ENCODE assay signal across 16 cellular contexts in genomic region chr12:110615171-110615570, GRCh38. TPM values are rescaled to one million over a fixed set of nuclear protein-coding genes. Genes with fewer than 3 reads are reported as not detected.
DNase-seq lines count a peak whose midpoint lies in the region; ATAC-seq and TF ChIP-seq lines count a peak whose summit lies in the region.
"Had no signal": no experiment of that assay in that cellular context is flagged by ENCODE, and none has a peak within 500 bp of the region (broad histone marks: within the 10 kb centered on the region; RNA-seq: fewer than 3 reads in every experiment).

No MANE protein-coding gene starts in this region.

- no peaks in the 10 kb centered on the region for H4K20me1 ChIP-seq in Karpas-422 (ENCODE audit: insufficient read depth, low read depth, low read length)

- H3K9ac ChIP-seq in Karpas-422 (ENCODE audit: low read length) (peak overlapping the region; percentile 84), parathyroid adenoma (no peak overlapping the region)

- TF ChIP-seq CTCF in brain (conservative IDR thresholded peaks at IDR 0.05) (no peak), parathyroid adenoma (IDR thresholded peaks at IDR 0.05) (no peak)

- H3K4me3 ChIP-seq in Karpas-422 (ENCODE audit: low read length): peak overlapping the region; percentile 84
- no peak overlapping the region for H3K4me3 ChIP-seq in parathyroid adenoma (ENCODE audit: low read depth, low read length)

- H3K27me3 Mint-ChIP-seq in activated T-cell treated with anti-CD3 and anti-CD28 coated beads, Interleukin-2, amount 50 U/mL, for 4 hours (ENCODE audit: low read depth): no peaks in the 10 kb centered on the region
- H3K27me3 Mint-ChIP-seq in brain: peaks cover 3% of the 10 kb centered on the region

- peak overlapping the region in 3 of 5 experiments; percentile 9 to 83 (median 48) for H3K27ac Mint-ChIP-seq in brain

- no peaks in the 10 kb centered on the region for H3K36me3 Mint-ChIP-seq in activated T-cell treated with anti-CD3 and anti-CD28 coated beads, Interleukin-2, amount 50 U/mL, for 4 hours (ENCODE audit: insufficient read depth)
- H3K36me3 Mint-ChIP-seq in brain: peaks cover 6% of the 10 kb centered on the region

- no peak for ATAC-seq in activated T-cell treated with anti-CD3 and anti-CD28 coated beads, Interleukin-2, amount 50 U/mL, for 4 hours
- no peak for ATAC-seq in GM18517 (IDR thresholded peaks at IDR 0.05; ENCODE audit: unreplicated experiment)
- ATAC-seq: left colon, right cardiac atrium had no signal

- H3K9me3 Mint-ChIP-seq in activated T-cell treated with anti-CD3 and anti-CD28 coated beads, Interleukin-2, amount 50 U/mL, for 4 hours: no peaks in the 10 kb centered on the region
- H3K9me3 Mint-ChIP-seq in brain: no peaks in the 10 kb centered on the region

- H3K27ac ChIP-seq in Karpas-422 (ENCODE audit: low read length) (0 out of 2 replicates have a peak overlapping the region, but pooled peaks have one; percentile 44), parathyroid adenoma (no peak overlapping the region)

- H3K4me1 ChIP-seq in Karpas-422 (ENCODE audit: low read length) (peaks cover 42% of the 10 kb centered on the region), parathyroid adenoma (peaks cover 5% of the 10 kb centered on the region)

- peaks cover 16% of the 10 kb centered on the region for H3K4me1 Mint-ChIP-seq in activated T-cell treated with anti-CD3 and anti-CD28 coated beads, Interleukin-2, amount 50 U/mL, for 4 hours (ENCODE audit: low read depth)
- peaks cover 17% of the 10 kb centered on the region for H3K4me1 Mint-ChIP-seq in brain

- H3K4me2 ChIP-seq in Karpas-422 (ENCODE audit: low read depth, low read length, poor library complexity, severe bottlenecking) (peak overlapping the region; percentile 89), parathyroid adenoma (ENCODE audit: low read length) (peak overlapping the region; percentile 94)

- H2AFZ ChIP-seq in Karpas-422 (ENCODE audit: low read length) (no peak overlapping the region), parathyroid adenoma (no peak overlapping the region)

- H3K4me3 Mint-ChIP-seq in activated T-cell treated with anti-CD3 and anti-CD28 coated beads, Interleukin-2, amount 50 U/mL, for 4 hours: peak overlapping the region; percentile 49
- peak overlapping the region; percentile 69 to 88 (median 85) for H3K4me3 Mint-ChIP-seq in brain

- no peaks in the 10 kb centered on the region for H3K36me3 ChIP-seq in Karpas-422 (ENCODE audit: insufficient read depth, low read length)
- no peaks in the 10 kb centered on the region for H3K36me3 ChIP-seq in parathyroid adenoma (ENCODE audit: control insufficient read depth, insufficient read depth, low read length)
- H3K36me3 ChIP-seq: transverse colon had no signal

- no peaks in the 10 kb centered on the region for H3K9me2 ChIP-seq in Karpas-422 (replicated peaks; ENCODE audit: insufficient read depth, low read length)

- H3K79me2 ChIP-seq in Karpas-422 (ENCODE audit: low read length): no peaks in the 10 kb centered on the region
- peaks cover 3% of the 10 kb centered on the region for H3K79me2 ChIP-seq in parathyroid adenoma

- no peak for DNase-seq in activated T-cell treated with anti-CD3 and anti-CD28 coated beads, Interleukin-2, amount 50 U/mL, for 4 hours
- DNase-seq in activated T-cell treated with anti-CD3 and anti-CD28 coated beads, Interleukin-2, amount 50 U/mL, for 48 hours: no peak
- DNase-seq in Karpas-422 (peak; percentile 49), COLO668 (lab: John Stamatoyannopoulos, UW; ENCODE audit: unreplicated experiment) (no peak), NCI-H2081 (lab: John Stamatoyannopoulos, UW) (no peak)
- DNase-seq: activated CD4-positive, CD25-positive, alpha-beta regulatory T cell; hippocampal formation; left colon; NCI-H2029; NCI-H69; right cardiac atrium; stimulated activated CD8-positive, alpha-beta memory T cell treated with anti-CD3 and anti-CD28 coated beads, Interleukin-4, amount 100 ng/mL, for 48 hours; transverse colon had no signal

- H3K9me3 ChIP-seq in Karpas-422 (ENCODE audit: low read length): no peaks in the 10 kb centered on the region
- H3K9me3 ChIP-seq in parathyroid adenoma (ENCODE audit: control insufficient read depth, low read length): no peaks in the 10 kb centered on the region
- H3K9me3 ChIP-seq: transverse colon had no signal

- H3K27me3 ChIP-seq in Karpas-422 (ENCODE audit: low read length) (no peaks in the 10 kb centered on the region), parathyroid adenoma (ENCODE audit: control insufficient read depth, insufficient read depth, low read length) (no peaks in the 10 kb centered on the region)
- H3K27me3 ChIP-seq: transverse colon had no signal

RNA-seq across cellular contexts. Expression of gene TCTN1, which starts 1.2 kb away (rescaled TPM):
- 1 to 10 TPM; 3.5 to 4.4 (median 3.6) TPM for total RNA-seq in activated T-cell treated with anti-CD3 and anti-CD28 coated beads, Interleukin-2, amount 50 U/mL, for 4 hours
- 31.0 and 31.3 TPM in 2 replicates for total RNA-seq in Karpas-422 (2014; rRNA removed; shearing (Covaris generic); ENCODE audit: low replicate concordance)
- polyA plus RNA-seq in brain (ENCODE audit: insufficient read depth, low read depth, low replicate concordance): 27.9 TPM

RNA-seq across cellular contexts. Expression of gene PPTC7, which starts 32.1 kb away (rescaled TPM):
- 10 to 100 TPM; 74.2 to 76.4 (median 74.4) TPM for total RNA-seq in activated T-cell treated with anti-CD3 and anti-CD28 coated beads, Interleukin-2, amount 50 U/mL, for 4 hours
- 16.1 and 27.4 TPM in 2 replicates for total RNA-seq in Karpas-422 (2014; rRNA removed; shearing (Covaris generic); ENCODE audit: low replicate concordance)
- 4.3 TPM for polyA plus RNA-seq in brain (ENCODE audit: insufficient read depth, low read depth, low replicate concordance)
